ENCODE assay signal across 15 cellular contexts in the genomic region with DNA sequence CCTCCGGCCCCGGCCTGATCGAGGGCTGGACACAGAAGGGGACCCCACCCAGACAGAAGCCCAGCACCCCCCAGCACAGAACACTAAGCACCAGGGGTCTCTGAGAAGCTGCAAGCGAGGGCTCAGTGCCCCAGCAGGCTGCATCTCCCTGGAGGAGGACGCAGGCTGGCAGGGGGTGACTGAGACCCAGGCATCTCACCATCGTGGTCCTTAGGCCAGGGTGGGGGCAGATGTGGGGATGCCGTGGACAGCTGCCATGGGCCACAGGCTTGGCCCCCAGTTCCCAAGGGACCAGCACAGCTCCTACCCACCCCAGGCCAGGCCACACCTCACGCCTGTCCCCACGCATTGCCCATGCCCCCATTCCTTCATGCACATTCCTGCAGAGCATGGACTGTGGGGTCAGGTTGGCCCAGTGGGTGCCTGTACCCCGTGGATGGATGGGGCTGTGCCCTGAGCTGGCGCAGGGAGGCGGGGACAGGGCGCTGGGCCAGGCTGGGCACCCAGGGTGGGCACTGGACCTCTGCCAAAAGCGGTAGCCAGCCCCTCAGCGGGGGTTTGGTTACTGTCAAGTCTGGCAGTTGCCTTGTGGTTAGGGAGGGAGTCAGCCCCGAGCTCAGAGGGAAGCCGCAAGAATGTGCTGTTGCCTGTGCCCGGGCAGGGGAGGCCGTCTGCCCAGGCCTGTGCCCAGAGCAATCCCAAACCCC.
A peak's percentile ranks its signal among the peaks of the same experiment; 100 is the strongest.
DNase-seq lines count a peak whose midpoint lies in the region; ATAC-seq and TF ChIP-seq lines count a peak whose summit lies in the region.
"Had no signal": no experiment of that assay in that cellular context is flagged by ENCODE, and none has a peak within 500 bp of the region (broad histone marks: within the 10 kb centered on the region; RNA-seq: fewer than 3 reads in every experiment).

No MANE protein-coding gene starts in this region.

- intact Hi-C loops in stomach (cut with DNase I; ENCODE audit: low total_unique reads) = no loop called here

- TF ChIP-seq POLR2A in stomach (IDR thresholded peaks at IDR 0.05) = no peak

- TF ChIP-seq CTCF in RWPE1 (conservative IDR thresholded peaks at IDR 0.05; ENCODE audit: low read depth) (no peak), epithelial cell of esophagus (IDR thresholded peaks at IDR 0.05; ENCODE audit: insufficient read depth, low read depth, low read length, missing control alignments) (no peak), stomach (IDR thresholded peaks at IDR 0.05) (no peak)

- WGBS in stomach, 5 donors = 61 to 87% (median 77%) methylated on average over 13 to 19 of the region's 19 CpGs

- H3K27me3 ChIP-seq in stomach = no peaks in the 10 kb centered on the region
- H3K27me3 ChIP-seq: BE2C had no signal

- CTCF ChIA-PET in RWPE1 (lab: Yijun Ruan, JAX) = interaction anchor here (0.6 kb wide), 1 partner anchor 49 kb away, joined by 4 read pairs; no protein-coding TSS in a partner anchor

- H3K9me3 ChIP-seq in stomach = no peaks in the 10 kb centered on the region
- H3K9me3 ChIP-seq: BE2C had no signal

- peaks cover 0 to 12% (median 0%) of the 10 kb centered on the region in 4 donors for H3K4me1 ChIP-seq in stomach
- H3K4me1 ChIP-seq: BE2C had no signal

- peaks cover 0 to 9% (median 3%) of the 10 kb centered on the region in 4 donors for H3K36me3 ChIP-seq in stomach
- H3K36me3 ChIP-seq: BE2C had no signal

- H3K27ac ChIP-seq in RWPE1 = peak overlapping the region; percentile 74
- H3K27ac ChIP-seq in stomach = no peak overlapping the region

- TF ChIP-seq EP300 in stomach (IDR thresholded peaks at IDR 0.05) = no peak

- DNase-seq in AG08396 (ENCODE audit: low spot score) = peak; percentile 46
- DNase-seq in HK-2 (ENCODE audit: unreplicated experiment) = peak; percentile 59
- no peak for DNase-seq in RWPE1 (ENCODE audit: low spot score)
- peak; percentile 27 for DNase-seq in epithelial cell of esophagus (ENCODE audit: low read depth)
- DNase-seq in effector CD8-positive, alpha-beta T cell (lab: John Stamatoyannopoulos, UW) = no peak
- DNase-seq in stomach = no peak
- DNase-seq: activated CD4-positive, CD25-positive, alpha-beta regulatory T cell; activated naive CD8-positive, alpha-beta T cell treated with anti-CD3 and anti-CD28 coated beads, Interleukin-2, amount 10 ng/mL, durations not matched to agents 7 days and 5 days; BE2C; EL; foreskin fibroblast; NCI-H226; SIG-M5 had no signal

- H3K4me3 ChIP-seq in epithelial cell of esophagus (ENCODE audit: low read length) (no peak overlapping the region), stomach (no peak overlapping the region)

- no peak for ATAC-seq in GM21619 (IDR thresholded peaks at IDR 0.05; ENCODE audit: unreplicated experiment)
- ATAC-seq in HG02798 (IDR thresholded peaks at IDR 0.05; ENCODE audit: poor library complexity, unreplicated experiment) = no peak

- POLR2A ChIA-PET in RWPE1 (lab: Yijun Ruan, JAX; ENCODE audit: low non-redundant PET) = no interaction called here

Comparison
In these comparisons a context has a peak if more than half of its experiments do, and no peak if none do; other contexts are left out.
1. DNase-seq: peak in AG08396 (single experiment), HK-2 (single experiment) and epithelial cell of esophagus (single experiment); none in RWPE1 (single experiment), effector CD8-positive, alpha-beta T cell (single experiment) and stomach (single experiment).